Comparison of ENCODE assay signal across 14 cellular contexts in the genomic region with DNA sequence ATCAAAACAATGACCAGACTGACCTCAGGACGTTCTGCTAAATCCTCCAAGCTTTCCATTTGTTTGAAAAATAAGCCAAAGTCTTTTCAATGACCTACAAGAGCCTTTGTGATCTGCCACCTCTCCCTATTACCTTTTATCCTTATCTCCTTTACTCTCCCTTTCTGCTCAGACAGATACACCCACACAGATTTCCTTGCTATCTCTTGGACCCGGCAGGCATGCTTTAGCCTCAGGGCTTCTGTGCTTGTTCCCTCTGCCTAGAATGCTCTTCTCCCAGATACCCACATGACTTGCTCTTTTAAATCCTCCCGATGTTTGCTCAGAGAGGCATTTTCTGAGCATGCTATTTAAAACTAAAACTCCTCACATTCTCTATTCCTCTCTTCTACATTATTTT.
"Had no signal": no experiment of that assay in that cellular context is flagged by ENCODE, and none has a peak within 500 bp of the region (broad histone marks: within the 10 kb centered on the region; RNA-seq: fewer than 3 reads in every experiment).

No MANE protein-coding gene starts in this region.

- H3K27me3 ChIP-seq: breast epithelium, left lung, transverse colon had no signal

- H3K36me3 ChIP-seq: breast epithelium, left lung, transverse colon had no signal

- FAIRE-seq: astrocyte, endometrium had no signal

- H3K27ac ChIP-seq: breast epithelium, coronary artery, left lung, transverse colon had no signal

- H3K4me3 ChIP-seq: breast epithelium, coronary artery, left lung, transverse colon had no signal

- H3K4me1 ChIP-seq: breast epithelium, left lung, transverse colon had no signal

- H3K9me3 ChIP-seq: breast epithelium, left lung, transverse colon had no signal

- ATAC-seq: activated T-cell treated with anti-CD3 and anti-CD28 coated beads, Interleukin-2, amount 50 U/mL, for 72 hours; left lung; stimulated activated naive CD8-positive, alpha-beta T cell treated with anti-CD3 and anti-CD28 coated beads, Interleukin-15, Interleukin-2, amounts not matched to agents 100 U/mL and 50 U/mL, for 24 hours had no signal

- DNase-seq: activated CD4-positive, alpha-beta T cell treated with anti-CD3 and anti-CD28 coated beads, Interleukin-2, amount 50 U/mL, for 4 hours; activated gamma-delta T cell; activated T-cell treated with anti-CD3 and anti-CD28 coated beads, Interleukin-2, amount 50 U/mL, for 72 hours; foreskin melanocyte; glutamatergic neuron; left lung; stimulated activated CD4-positive, alpha-beta T cell treated with anti-CD3 and anti-CD28 coated beads, Interleukin-2, amount 100 ng/mL, for 24 hours; stimulated activated naive CD8-positive, alpha-beta T cell treated with anti-CD3 and anti-CD28 coated beads, Interleukin-15, Interleukin-2, amounts not matched to agents 100 U/mL and 50 U/mL, for 24 hours; substantia nigra; transverse colon had no signal
